10 cellular contexts compared by ENCODE assay signal in the genomic region with DNA sequence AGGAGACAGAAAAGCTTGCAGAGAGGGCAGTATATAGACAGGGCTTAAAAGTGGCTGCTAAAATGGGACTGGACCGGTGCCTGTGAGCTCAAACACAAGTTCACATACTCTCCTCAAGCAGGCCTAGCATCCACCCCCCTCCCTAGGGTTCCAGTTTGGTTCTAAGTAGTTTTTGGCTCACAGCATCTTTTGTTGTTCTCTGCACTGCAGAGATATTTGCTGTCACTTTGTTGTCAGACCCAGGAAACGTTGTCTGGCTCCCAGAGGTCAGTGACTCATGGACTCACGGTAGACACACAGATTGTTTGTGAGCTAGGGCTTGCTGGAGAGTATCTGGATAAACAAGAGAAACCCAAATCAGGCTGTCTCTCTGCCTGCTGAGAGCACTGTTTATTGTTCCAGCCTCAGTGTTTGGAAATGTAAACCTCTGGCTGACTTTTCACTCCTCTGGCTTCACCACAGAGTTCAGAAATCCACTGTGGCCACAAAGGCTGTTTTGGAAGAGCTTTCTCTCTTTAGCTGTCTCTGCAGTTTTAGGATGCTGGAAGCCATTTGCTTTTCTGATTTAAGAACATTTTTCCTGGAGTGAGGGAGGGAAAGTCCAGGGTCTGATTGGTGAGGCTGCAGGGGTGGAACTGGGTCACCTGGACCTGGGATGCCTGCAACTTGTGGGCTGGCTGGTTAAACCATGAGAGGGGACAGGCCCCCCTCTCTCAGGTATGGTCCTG.
DNase-seq lines count a peak whose midpoint lies in the region; ATAC-seq lines count a peak whose summit lies in the region.
"Had no signal": no experiment of that assay in that cellular context is flagged by ENCODE, and none has a peak within 500 bp of the region (broad histone marks: within the 10 kb centered on the region; RNA-seq: fewer than 3 reads in every experiment).

No MANE protein-coding gene starts in this region.

- DNase-seq in Ammon's horn (ENCODE audit: low spot score) (peak; percentile 36), RPMI7951 (ENCODE audit: low read depth) (peak; percentile 65), fibroblast of peridontal ligament (ENCODE audit: extremely low read depth) (peak; percentile 76), occipital lobe (lab: John Stamatoyannopoulos, UW) (peak; percentile 45), NCI-H1105 (lab: John Stamatoyannopoulos, UW) (no peak)
- DNase-seq: activated naive CD8-positive, alpha-beta T cell treated with anti-CD3 and anti-CD28 coated beads for 36 hours; WERI-Rb-1 had no signal

- ATAC-seq in HG03159 (IDR thresholded peaks at IDR 0.05; ENCODE audit: unreplicated experiment) (no peak), GM21723 (IDR thresholded peaks at IDR 0.05; ENCODE audit: unreplicated experiment) (no peak), GM18907 (IDR thresholded peaks at IDR 0.05; ENCODE audit: unreplicated experiment) (no peak)
